27 cellular contexts compared by ENCODE assay signal in the genomic region with DNA sequence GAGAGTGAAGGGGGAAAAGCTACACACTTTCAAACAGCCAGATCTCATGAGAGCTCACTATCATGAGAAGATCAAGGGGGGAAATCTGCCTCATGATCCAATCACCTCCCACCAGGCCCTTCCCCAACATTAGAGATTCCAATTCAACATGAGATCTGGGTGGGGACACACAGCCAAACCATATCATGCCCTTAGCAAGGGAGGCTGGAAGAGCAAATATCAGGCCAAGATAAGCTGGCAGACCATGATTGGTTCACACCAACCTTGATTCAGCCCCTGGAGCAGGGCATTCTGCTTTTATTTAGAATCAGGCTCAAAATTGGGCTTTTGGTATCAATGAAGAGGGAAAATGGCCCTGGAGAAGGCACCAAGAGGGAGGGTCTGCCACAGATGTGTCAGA.
DNase-seq lines count a peak whose midpoint lies in the region; ATAC-seq, FAIRE-seq and TF ChIP-seq lines count a peak whose summit lies in the region.
"Had no signal": no experiment of that assay in that cellular context is flagged by ENCODE, and none has a peak within 500 bp of the region (broad histone marks: within the 10 kb centered on the region; RNA-seq: fewer than 3 reads in every experiment).

No MANE protein-coding gene starts in this region.

- RAD21 ChIA-PET in GM12878 (lab: Charles Lee; ENCODE audit: unreplicated experiment), result no interaction called here

- SMC1A ChIA-PET in GM12878 (lab: Charles Lee; ENCODE audit: uncharacterized antibody, unreplicated experiment), result interaction anchor here (1.5 kb wide), 1 partner anchor 10 kb away, joined by 3 read pairs; no protein-coding TSS in a partner anchor

- DNase-seq in T-helper 1 cell (no peak), GM12878 (ENCODE audit: low read depth, low spot score) (no peak), tibial artery (no peak), NCI-H524 (lab: John Stamatoyannopoulos, UW) (no peak), colonic mucosa (no peak)
- DNase-seq in CD4-positive, CD25-positive, alpha-beta regulatory T cell, result no peak
- DNase-seq in activated CD8-positive, alpha-beta T cell treated with anti-CD3 and anti-CD28 coated beads for 36 hours, result no peak
- DNase-seq: anterior cingulate cortex; DMS 273 treated with DMSO at 0.1 percent for 48 hours; effector CD8-positive, alpha-beta T cell; glutamatergic neuron; islet precursor cell; Kasumi-1; left ventricle myocardium superior; NCI-H1694; occipital lobe; PC-3; stimulated activated CD4-positive, alpha-beta T cell treated with anti-CD3 and anti-CD28 coated beads, Interleukin-15, amount 100 ng/mL, for 24 hours; stomach; thyroid gland had no signal

- no peak overlapping the region for H2AFZ ChIP-seq in GM12878 (ENCODE audit: control insufficient read depth, low read depth, low read length)

- no peak for TF ChIP-seq RAD21 in GM12878 (IDR thresholded peaks at IDR 0.05; ENCODE audit: insufficient read depth, low read depth, low read length)

- H3K4me1 Mint-ChIP-seq in T-helper 1 cell treated with Interleukin-12 subunit alpha and Interleukin-12 subunit beta and Interleukin-4 antibody, amounts not matched to agents 30 μg/mL and 1 μg/mL, for 36 hours (ENCODE audit: low read depth), result peaks cover 77% of the 10 kb centered on the region
- H3K4me1 Mint-ChIP-seq in CD4-positive, CD25-positive, alpha-beta regulatory T cell, result peaks cover 26 to 86% (median 49%) of the 10 kb centered on the region in 4 donors
- H3K4me1 Mint-ChIP-seq in activated CD8-positive, alpha-beta T cell treated with anti-CD3 and anti-CD28 coated beads for 36 hours (ENCODE audit: low read depth), result peaks cover 74% of the 10 kb centered on the region

- no peak for TF ChIP-seq POLR2A in GM12878 (IDR thresholded peaks at IDR 0.05; ENCODE audit: low read depth, low read length)

- no peak for TF ChIP-seq CTCF in activated CD8-positive, alpha-beta T cell treated with anti-CD3 and anti-CD28 coated beads for 36 hours (IDR thresholded peaks at IDR 0.05)
- no peak for TF ChIP-seq CTCF in GM12878 (IDR thresholded peaks at IDR 0.05 in 2 of 3, conservative IDR thresholded peaks at IDR 0.05 in 1 of 3; ENCODE audit: control insufficient read depth in 2 of 3, extremely low read depth in 1 of 3, insufficient read depth in 1 of 3, low read depth in 3 of 3, low read length in 3 of 3)
- no peak for TF ChIP-seq CTCF in tibial artery (IDR thresholded peaks at IDR 0.05)
- TF ChIP-seq CTCF in colonic mucosa (IDR thresholded peaks at IDR 0.05), result no peak

- in situ Hi-C loops in GM12878 (cut with MboI), result loop anchor here (5.0 kb wide), 1 partner anchor 669 kb away; no protein-coding TSS in a partner anchor

- no peaks in the 10 kb centered on the region for H3K27me3 ChIP-seq in CD4-positive, CD25-positive, alpha-beta regulatory T cell (ENCODE audit: control insufficient read depth, insufficient read depth, low read length)
- H3K27me3 ChIP-seq in GM12878 (replicated peaks in 1 of 2; ENCODE audit: control insufficient read depth in 2 of 2, insufficient read depth in 2 of 2, low read length in 1 of 2), result no peaks in the 10 kb centered on the region
- H3K27me3 ChIP-seq in tibial artery, result no peaks in the 10 kb centered on the region
- no peaks in the 10 kb centered on the region for H3K27me3 ChIP-seq in colonic mucosa
- H3K27me3 ChIP-seq: stomach, thyroid gland had no signal

- H3K27me3 Mint-ChIP-seq in T-helper 1 cell treated with Interleukin-12 subunit alpha and Interleukin-12 subunit beta and Interleukin-4 antibody, amounts not matched to agents 30 μg/mL and 1 μg/mL, for 36 hours (ENCODE audit: low read depth), result no peaks in the 10 kb centered on the region
- H3K27me3 Mint-ChIP-seq in CD4-positive, CD25-positive, alpha-beta regulatory T cell, result no peaks in the 10 kb centered on the region
- H3K27me3 Mint-ChIP-seq in activated CD8-positive, alpha-beta T cell treated with anti-CD3 and anti-CD28 coated beads for 36 hours, result no peaks in the 10 kb centered on the region

- no peaks in the 10 kb centered on the region for H3K9me3 ChIP-seq in CD4-positive, CD25-positive, alpha-beta regulatory T cell (ENCODE audit: control insufficient read depth in 2 of 2, low read length in 2 of 2)
- H3K9me3 ChIP-seq in GM12878 (replicated peaks; ENCODE audit: control insufficient read depth, insufficient read depth, low read length) (no peaks in the 10 kb centered on the region; the same call in 2 of the 3 replicates), tibial artery (no peaks in the 10 kb centered on the region), colonic mucosa (no peaks in the 10 kb centered on the region)
- H3K9me3 ChIP-seq: stomach, thyroid gland had no signal

- H3K27ac Mint-ChIP-seq in T-helper 1 cell treated with Interleukin-12 subunit alpha and Interleukin-12 subunit beta and Interleukin-4 antibody, amounts not matched to agents 30 μg/mL and 1 μg/mL, for 36 hours, result peak overlapping the region; percentile 69
- peak overlapping the region; percentile 84 to 91 (median 90) for H3K27ac Mint-ChIP-seq in CD4-positive, CD25-positive, alpha-beta regulatory T cell
- H3K27ac Mint-ChIP-seq in activated CD8-positive, alpha-beta T cell treated with anti-CD3 and anti-CD28 coated beads for 36 hours, result peak overlapping the region; percentile 73
- H3K27ac Mint-ChIP-seq: WTC11 had no signal

- no peaks in the 10 kb centered on the region for H4K20me1 ChIP-seq in GM12878 (ENCODE audit: control insufficient read depth, insufficient read depth)

- H3K9ac ChIP-seq in GM12878 (ENCODE audit: control insufficient read depth, insufficient read depth, low read length) (no peak overlapping the region), colonic mucosa (ENCODE audit: low read depth in 2 of 2, low read length in 2 of 2) (no peak overlapping the region)

- H3K36me3 Mint-ChIP-seq in T-helper 1 cell treated with Interleukin-12 subunit alpha and Interleukin-12 subunit beta and Interleukin-4 antibody, amounts not matched to agents 30 μg/mL and 1 μg/mL, for 36 hours (ENCODE audit: low read depth), result peaks cover 67% of the 10 kb centered on the region
- H3K36me3 Mint-ChIP-seq in CD4-positive, CD25-positive, alpha-beta regulatory T cell, result peaks cover 67% of the 10 kb centered on the region
- H3K36me3 Mint-ChIP-seq in activated CD8-positive, alpha-beta T cell treated with anti-CD3 and anti-CD28 coated beads for 36 hours (ENCODE audit: low read depth), result peaks cover 84% of the 10 kb centered on the region
- H3K36me3 Mint-ChIP-seq: WTC11 had no signal

- no peak for FAIRE-seq in GM12878 (lab: Jason Lieb, UNC)
- FAIRE-seq: bronchial epithelial cell, colon, HepG2 had no signal

- peaks cover 6% of the 10 kb centered on the region for H3K9me3 Mint-ChIP-seq in T-helper 1 cell treated with Interleukin-12 subunit alpha and Interleukin-12 subunit beta and Interleukin-4 antibody, amounts not matched to agents 30 μg/mL and 1 μg/mL, for 36 hours
- peaks cover 0 to 4% (median 1%) of the 10 kb centered on the region in 7 donors for H3K9me3 Mint-ChIP-seq in CD4-positive, CD25-positive, alpha-beta regulatory T cell
- peaks cover 5% of the 10 kb centered on the region for H3K9me3 Mint-ChIP-seq in activated CD8-positive, alpha-beta T cell treated with anti-CD3 and anti-CD28 coated beads for 36 hours

- CTCF ChIA-PET in activated CD8-positive, alpha-beta T cell treated with anti-CD3 and anti-CD28 coated beads for 36 hours (lab: Charles Lee), result interaction anchor here (4.3 to 5.3 kb wide), 2 partner anchors 12 to 378 kb away, joined by 34 to 62 read pairs; no protein-coding TSS in a partner anchor
- CTCF ChIA-PET in GM12878 (lab: Yijun Ruan, JAX), result interaction anchor here (6.1 kb wide), 1 partner anchor 18 kb away, joined by 31 read pairs; no protein-coding TSS in a partner anchor

- POLR2A ChIA-PET in activated CD8-positive, alpha-beta T cell treated with anti-CD3 and anti-CD28 coated beads for 36 hours (lab: Charles Lee), result interaction anchor here (1.0 kb wide), 1 partner anchor 240 kb away, joined by 3 read pairs; no protein-coding TSS in a partner anchor
- POLR2A ChIA-PET in GM12878 (lab: Charles Lee), result no interaction called here

- ATAC-seq in CD4-positive, CD25-positive, alpha-beta regulatory T cell (ENCODE audit: low read depth in 2 of 2), result no peak
- no peak for ATAC-seq in activated CD8-positive, alpha-beta T cell treated with anti-CD3 and anti-CD28 coated beads for 36 hours
- ATAC-seq in GM12878, result no peak
- ATAC-seq: HepG2, left ventricle myocardium superior, PC-3, WTC11 had no signal

- no peak overlapping the region for H3K4me3 Mint-ChIP-seq in T-helper 1 cell treated with Interleukin-12 subunit alpha and Interleukin-12 subunit beta and Interleukin-4 antibody, amounts not matched to agents 30 μg/mL and 1 μg/mL, for 36 hours
- peak overlapping the region in 1 of 4 donors; percentile 19 for H3K4me3 Mint-ChIP-seq in CD4-positive, CD25-positive, alpha-beta regulatory T cell
- H3K4me3 Mint-ChIP-seq in activated CD8-positive, alpha-beta T cell treated with anti-CD3 and anti-CD28 coated beads for 36 hours, result no peak overlapping the region
- H3K4me3 Mint-ChIP-seq: WTC11 had no signal

- H3K36me3 ChIP-seq in CD4-positive, CD25-positive, alpha-beta regulatory T cell (ENCODE audit: control insufficient read depth, insufficient read depth, low read length), result peaks cover 87% of the 10 kb centered on the region
- H3K36me3 ChIP-seq in GM12878 (ENCODE audit: control insufficient read depth in 2 of 2, insufficient read depth in 2 of 2, low read length in 1 of 2), result peaks cover 15 to 38% of the 10 kb centered on the region in 2 experiments
- peaks cover 0 to 23% (median 8%) of the 10 kb centered on the region in 3 donors for H3K36me3 ChIP-seq in tibial artery
- no peaks in the 10 kb centered on the region for H3K36me3 ChIP-seq in colonic mucosa

- no peak for TF ChIP-seq EP300 in GM12878 (IDR thresholded peaks at IDR 0.05; ENCODE audit: borderline replicate concordance in 1 of 2, control insufficient read depth in 1 of 2, low read depth in 2 of 2, low read length in 2 of 2)

- intact Hi-C loops in activated CD8-positive, alpha-beta T cell treated with anti-CD3 and anti-CD28 coated beads for 36 hours (cut with micrococcal nuclease), result loop anchor here (5.0 kb wide), 1 partner anchor 161 kb away; no protein-coding TSS in a partner anchor
- intact Hi-C loops in GM12878 (cut with micrococcal nuclease; ENCODE audit: unreplicated experiment) (no loop called here), tibial artery (cut with DNase I; ENCODE audit: low total_unique reads) (loop anchor here (2.0 kb wide), 1 partner anchor 380 kb away; no protein-coding TSS in a partner anchor), colonic mucosa (cut with DNase I) (loop anchor here (5.0 kb wide), 1 partner anchor 161 kb away; no protein-coding TSS in a partner anchor)

- H3K79me2 ChIP-seq in GM12878 (ENCODE audit: control insufficient read depth, insufficient read depth, low read length), result no peaks in the 10 kb centered on the region; the same call in 1 of the 2 replicates

- H3K4me3 ChIP-seq in CD4-positive, CD25-positive, alpha-beta regulatory T cell (ENCODE audit: low read depth, low read length), result no peak overlapping the region
- H3K4me3 ChIP-seq in GM12878 (no peak overlapping the region), tibial artery (no peak overlapping the region), colonic mucosa (no peak overlapping the region)
- H3K4me3 ChIP-seq: stomach, thyroid gland had no signal

- peaks cover 38% of the 10 kb centered on the region for H3K4me1 ChIP-seq in CD4-positive, CD25-positive, alpha-beta regulatory T cell (ENCODE audit: control insufficient read depth, insufficient read depth, low read length, poor library complexity, severe bottlenecking)
- H3K4me1 ChIP-seq in GM12878 (ENCODE audit: control insufficient read depth, insufficient read depth, low read length) (no peaks in the 10 kb centered on the region), tibial artery (peaks cover 0 to 4% (median 0%) of the 10 kb centered on the region in 4 donors), colonic mucosa (peaks cover 10% of the 10 kb centered on the region)

- H3K27ac ChIP-seq in CD4-positive, CD25-positive, alpha-beta regulatory T cell (ENCODE audit: insufficient read depth, low read length, poor library complexity, severe bottlenecking), result peak overlapping the region; percentile 31
- H3K27ac ChIP-seq in GM12878 (ENCODE audit: control insufficient read depth, insufficient read depth) (no peak overlapping the region), tibial artery (no peak overlapping the region), colonic mucosa (no peak overlapping the region)
- H3K27ac ChIP-seq: 22Rv1, C4-2B, stomach, thyroid gland had no signal

- BruUV-seq in GM12878 (replicated peaks; lab: Mats Ljungman, UMichigan), result TSS peak; percentile 26

- H3K4me2 ChIP-seq in GM12878 (ENCODE audit: control insufficient read depth, insufficient read depth), result no peak overlapping the region
